In genomic region chr3:140686128-140686527, GRCh38 we compare ENCODE assay signal across 38 cellular contexts. TPM values are rescaled to one million over a fixed set of nuclear protein-coding genes. Genes with fewer than 3 reads are reported as not detected.
"Had no signal": no experiment of that assay in that cellular context is flagged by ENCODE, and none has a peak within 500 bp of the region (broad histone marks: within the 10 kb centered on the region; RNA-seq: fewer than 3 reads in every experiment).

No MANE protein-coding gene starts in this region.

- H3K27me3 Mint-ChIP-seq: activated B cell treated with CpG ODN at 0.5 μM for 24 hours; activated CD4-positive, alpha-beta memory T cell treated with anti-CD3 and anti-CD28 coated beads, Interleukin-2, amount 10 ng/mL, durations not matched to agents 7 days and 5 days; activated CD8-positive, alpha-beta memory T cell treated with anti-CD3 and anti-CD28 coated beads, Interleukin-2, amount 10 ng/mL, durations not matched to agents 7 days and 5 days; activated naive CD4-positive, alpha-beta T cell treated with anti-CD3 and anti-CD28 coated beads, Interleukin-2, amount 10 ng/mL, durations not matched to agents 7 days and 5 days; activated naive CD4-positive, alpha-beta T cell treated with anti-CD3 and anti-CD28 coated beads, Interleukin-2, amount 50 U/mL, for 24 hours; activated naive CD8-positive, alpha-beta T cell treated with anti-CD3 and anti-CD28 coated beads, Interleukin-2, amount 10 ng/mL, durations not matched to agents 7 days and 5 days; activated naive CD8-positive, alpha-beta T cell treated with anti-CD3 and anti-CD28 coated beads, Interleukin-2, amount 50 U/mL, for 24 hours; activated T-cell treated with anti-CD3 and anti-CD28 coated beads, Interleukin-2, amount 50 U/mL, for 24 hours had no signal

- DNase-seq: activated B cell treated with CpG ODN at 0.5 μM for 24 hours; activated CD4-positive, alpha-beta memory T cell treated with anti-CD3 and anti-CD28 coated beads, Interleukin-2, amount 10 ng/mL, durations not matched to agents 7 days and 5 days; activated CD4-positive, alpha-beta T cell treated with anti-CD3 and anti-CD28 coated beads for 4 hours; activated CD4-positive, alpha-beta T cell treated with anti-CD3 and anti-CD28 coated beads, Interleukin-2, amount 10 ng/mL, durations not matched to agents 24 days and 14 days; activated CD4-positive, alpha-beta T cell treated with anti-CD3 and anti-CD28 coated beads, Interleukin-2, amount 50 U/mL, for 1 hour; activated CD4-positive, alpha-beta T cell treated with anti-CD3 and anti-CD28 coated beads, Interleukin-2, amount 50 U/mL, for 48 hours; activated CD4-positive, CD25-positive, alpha-beta regulatory T cell treated with anti-CD3 and anti-CD28 coated beads, Interleukin-2, amount 50 U/mL, for 72 hours; activated CD8-positive, alpha-beta memory T cell treated with anti-CD3 and anti-CD28 coated beads for 24 hours; activated CD8-positive, alpha-beta memory T cell treated with anti-CD3 and anti-CD28 coated beads, Interleukin-2, amount 10 ng/mL, durations not matched to agents 7 days and 5 days; activated CD8-positive, alpha-beta memory T cell treated with anti-CD3 and anti-CD28 coated beads, Interleukin-2, amount 50 U/mL, for 48 hours; activated CD8-positive, alpha-beta T cell treated with anti-CD3 and anti-CD28 coated beads, Interleukin-2, amount 10 ng/mL, durations not matched to agents 7 days and 5 days; activated effector memory CD4-positive, alpha-beta T cell treated with Interleukin-2 at 50 U/mL for 16 hours; activated gamma-delta T cell; activated naive CD4-positive, alpha-beta T cell treated with anti-CD3 and anti-CD28 coated beads, Interleukin-2, amount 10 ng/mL, durations not matched to agents 7 days and 5 days; activated naive CD4-positive, alpha-beta T cell treated with Interleukin-2 at 50 U/mL for 16 hours; activated naive CD8-positive, alpha-beta T cell treated with anti-CD3 and anti-CD28 coated beads, Interleukin-2, amount 10 ng/mL, durations not matched to agents 7 days and 5 days; activated naive CD8-positive, alpha-beta T cell treated with anti-CD3 and anti-CD28 coated beads, Interleukin-2, amount 50 U/mL, for 24 hours; activated T-cell treated with anti-CD3 and anti-CD28 coated beads, Interleukin-2, amount 50 U/mL, for 24 hours; activated T-cell treated with anti-CD3 and anti-CD28 coated beads, Interleukin-2, amount 50 U/mL, for 48 hours; amygdala; anterior cingulate cortex; caudate nucleus; cerebellar nuclear complex; T-helper 2 cell; T-helper 9 cell had no signal

- H3K4me1 Mint-ChIP-seq: activated B cell treated with CpG ODN at 0.5 μM for 24 hours; activated CD4-positive, alpha-beta memory T cell treated with anti-CD3 and anti-CD28 coated beads, Interleukin-2, amount 10 ng/mL, durations not matched to agents 7 days and 5 days; activated CD4-positive, alpha-beta T cell treated with anti-CD3 and anti-CD28 coated beads, Interleukin-2, amount 10 ng/mL, durations not matched to agents 24 days and 14 days; activated CD8-positive, alpha-beta memory T cell treated with anti-CD3 and anti-CD28 coated beads, Interleukin-2, amount 10 ng/mL, durations not matched to agents 7 days and 5 days; activated naive CD4-positive, alpha-beta T cell treated with anti-CD3 and anti-CD28 coated beads, Interleukin-2, amount 10 ng/mL, durations not matched to agents 7 days and 5 days; activated naive CD4-positive, alpha-beta T cell treated with anti-CD3 and anti-CD28 coated beads, Interleukin-2, amount 50 U/mL, for 24 hours; activated naive CD8-positive, alpha-beta T cell treated with anti-CD3 and anti-CD28 coated beads, Interleukin-2, amount 10 ng/mL, durations not matched to agents 7 days and 5 days; activated naive CD8-positive, alpha-beta T cell treated with anti-CD3 and anti-CD28 coated beads, Interleukin-2, amount 50 U/mL, for 24 hours; brain; central memory CD8-positive, alpha-beta T cell had no signal

- H3K36me3 ChIP-seq: ascending aorta, cardiac muscle cell had no signal

- H3K27ac ChIP-seq: ascending aorta, cardiac muscle cell, VCaP had no signal

- H3K27me3 ChIP-seq: ascending aorta, cardiac muscle cell had no signal

- H3K9me3 ChIP-seq: ascending aorta had no signal

- H3K36me3 Mint-ChIP-seq: activated CD8-positive, alpha-beta memory T cell treated with anti-CD3 and anti-CD28 coated beads, Interleukin-2, amount 10 ng/mL, durations not matched to agents 7 days and 5 days; activated naive CD4-positive, alpha-beta T cell treated with anti-CD3 and anti-CD28 coated beads, Interleukin-2, amount 10 ng/mL, durations not matched to agents 7 days and 5 days; activated naive CD4-positive, alpha-beta T cell treated with anti-CD3 and anti-CD28 coated beads, Interleukin-2, amount 50 U/mL, for 24 hours; activated naive CD8-positive, alpha-beta T cell; activated naive CD8-positive, alpha-beta T cell treated with anti-CD3 and anti-CD28 coated beads, Interleukin-2, amount 10 ng/mL, durations not matched to agents 7 days and 5 days; brain had no signal

- H3K4me1 ChIP-seq: ascending aorta had no signal

- H3K27ac Mint-ChIP-seq: activated B cell treated with CpG ODN at 0.5 μM for 24 hours; activated CD4-positive, alpha-beta memory T cell treated with anti-CD3 and anti-CD28 coated beads, Interleukin-2, amount 10 ng/mL, durations not matched to agents 7 days and 5 days; activated CD4-positive, alpha-beta T cell treated with anti-CD3 and anti-CD28 coated beads, Interleukin-2, amount 10 ng/mL, durations not matched to agents 24 days and 14 days; activated CD8-positive, alpha-beta memory T cell treated with anti-CD3 and anti-CD28 coated beads, Interleukin-2, amount 10 ng/mL, durations not matched to agents 7 days and 5 days; activated CD8-positive, alpha-beta T cell treated with anti-CD3 and anti-CD28 coated beads, Interleukin-2, amount 10 ng/mL, durations not matched to agents 7 days and 5 days; activated naive CD4-positive, alpha-beta T cell treated with anti-CD3 and anti-CD28 coated beads, Interleukin-2, amount 10 ng/mL, durations not matched to agents 7 days and 5 days; activated naive CD4-positive, alpha-beta T cell treated with anti-CD3 and anti-CD28 coated beads, Interleukin-2, amount 50 U/mL, for 24 hours; activated naive CD8-positive, alpha-beta T cell; activated naive CD8-positive, alpha-beta T cell treated with anti-CD3 and anti-CD28 coated beads, Interleukin-2, amount 10 ng/mL, durations not matched to agents 7 days and 5 days; activated naive CD8-positive, alpha-beta T cell treated with anti-CD3 and anti-CD28 coated beads, Interleukin-2, amount 50 U/mL, for 24 hours; activated T-cell treated with anti-CD3 and anti-CD28 coated beads, Interleukin-2, amount 50 U/mL, for 24 hours; activated T-helper 2 cell treated with anti-CD3 and anti-CD28 coated beads, Interferon-gamma antibody, Interleukin-2, Interleukin-4, amounts not matched to agents 10 μg/mL and 5 μg/mL and 100 μg/mL, durations not matched to agents 14 hours and 24 hours and 36 hours; brain; T-helper 1 cell treated with Interleukin-12 subunit alpha and Interleukin-12 subunit beta and Interleukin-4 antibody, amounts not matched to agents 30 μg/mL and 1 μg/mL, for 36 hours; T-helper 2 cell treated with Interferon-gamma antibody and Interleukin-4, amounts not matched to agents 5 μg/mL and 100 μg/mL, for 36 hours had no signal

- H3K9me3 Mint-ChIP-seq: activated B cell treated with CpG ODN at 0.5 μM for 24 hours; activated CD4-positive, alpha-beta T cell treated with anti-CD3 and anti-CD28 coated beads, Interleukin-2, amount 10 ng/mL, durations not matched to agents 24 days and 14 days; activated naive CD4-positive, alpha-beta T cell treated with anti-CD3 and anti-CD28 coated beads, Interleukin-2, amount 10 ng/mL, durations not matched to agents 7 days and 5 days; activated naive CD8-positive, alpha-beta T cell treated with anti-CD3 and anti-CD28 coated beads, Interleukin-2, amount 10 ng/mL, durations not matched to agents 7 days and 5 days; activated naive CD8-positive, alpha-beta T cell treated with anti-CD3 and anti-CD28 coated beads, Interleukin-2, amount 50 U/mL, for 24 hours; activated T-cell treated with anti-CD3 and anti-CD28 coated beads, Interleukin-2, amount 50 U/mL, for 24 hours; activated T-helper 2 cell treated with anti-CD3 and anti-CD28 coated beads, Interferon-gamma antibody, Interleukin-2, Interleukin-4, amounts not matched to agents 10 μg/mL and 5 μg/mL and 100 μg/mL, durations not matched to agents 14 hours and 24 hours and 36 hours; brain; central memory CD8-positive, alpha-beta T cell; T-helper 1 cell treated with Interleukin-12 subunit alpha and Interleukin-12 subunit beta and Interleukin-4 antibody, amounts not matched to agents 30 μg/mL and 1 μg/mL, for 36 hours; T-helper 2 cell treated with Interferon-gamma antibody and Interleukin-4, amounts not matched to agents 5 μg/mL and 100 μg/mL, for 36 hours had no signal

- FAIRE-seq: bronchial epithelial cell, TTC549 had no signal

- H3K4me3 ChIP-seq: ascending aorta, cardiac muscle cell had no signal

- ATAC-seq: activated CD8-positive, alpha-beta memory T cell treated with anti-CD3 and anti-CD28 coated beads, Interleukin-2, amount 10 ng/mL, durations not matched to agents 7 days and 5 days; activated CD8-positive, alpha-beta T cell treated with anti-CD3 and anti-CD28 coated beads, Interleukin-2, amount 10 ng/mL, durations not matched to agents 7 days and 5 days; activated naive CD8-positive, alpha-beta T cell treated with anti-CD3 and anti-CD28 coated beads, Interleukin-2, amount 50 U/mL, for 24 hours had no signal

- H3K4me3 Mint-ChIP-seq: activated B cell treated with CpG ODN at 0.5 μM for 24 hours; activated CD4-positive, alpha-beta memory T cell treated with anti-CD3 and anti-CD28 coated beads, Interleukin-2, amount 10 ng/mL, durations not matched to agents 7 days and 5 days; activated CD4-positive, alpha-beta T cell treated with anti-CD3 and anti-CD28 coated beads, Interleukin-2, amount 10 ng/mL, durations not matched to agents 24 days and 14 days; activated CD8-positive, alpha-beta memory T cell treated with anti-CD3 and anti-CD28 coated beads, Interleukin-2, amount 10 ng/mL, durations not matched to agents 7 days and 5 days; activated CD8-positive, alpha-beta T cell treated with anti-CD3 and anti-CD28 coated beads, Interleukin-2, amount 10 ng/mL, durations not matched to agents 7 days and 5 days; activated naive CD4-positive, alpha-beta T cell treated with anti-CD3 and anti-CD28 coated beads, Interleukin-2, amount 10 ng/mL, durations not matched to agents 7 days and 5 days; activated naive CD4-positive, alpha-beta T cell treated with anti-CD3 and anti-CD28 coated beads, Interleukin-2, amount 50 U/mL, for 24 hours; activated naive CD8-positive, alpha-beta T cell; activated naive CD8-positive, alpha-beta T cell treated with anti-CD3 and anti-CD28 coated beads, Interleukin-2, amount 10 ng/mL, durations not matched to agents 7 days and 5 days; activated naive CD8-positive, alpha-beta T cell treated with anti-CD3 and anti-CD28 coated beads, Interleukin-2, amount 50 U/mL, for 24 hours; activated T-cell treated with anti-CD3 and anti-CD28 coated beads, Interleukin-2, amount 50 U/mL, for 24 hours; brain; central memory CD8-positive, alpha-beta T cell; T-helper 1 cell treated with Interleukin-12 subunit alpha and Interleukin-12 subunit beta and Interleukin-4 antibody, amounts not matched to agents 30 μg/mL and 1 μg/mL, for 36 hours; T-helper 2 cell treated with Interferon-gamma antibody and Interleukin-4, amounts not matched to agents 5 μg/mL and 100 μg/mL, for 36 hours had no signal

RNA-seq across cellular contexts. Expression of gene TRIM42, which starts 8.3 kb away (rescaled TPM):
- total RNA-seq: activated B cell treated with CpG ODN at 0.5 μM for 24 hours; activated CD4-positive, alpha-beta memory T cell treated with anti-CD3 and anti-CD28 coated beads, Interleukin-2, amount 10 ng/mL, durations not matched to agents 7 days and 5 days; activated CD4-positive, alpha-beta T cell treated with anti-CD3 and anti-CD28 coated beads, Interleukin-2, amount 10 ng/mL, durations not matched to agents 24 days and 14 days; activated CD8-positive, alpha-beta memory T cell treated with anti-CD3 and anti-CD28 coated beads, Interleukin-2, amount 10 ng/mL, durations not matched to agents 7 days and 5 days; activated CD8-positive, alpha-beta T cell treated with anti-CD3 and anti-CD28 coated beads, Interleukin-2, amount 10 ng/mL, durations not matched to agents 7 days and 5 days; activated naive CD8-positive, alpha-beta T cell treated with anti-CD3 and anti-CD28 coated beads, Interleukin-2, amount 10 ng/mL, durations not matched to agents 7 days and 5 days; activated T-helper 2 cell treated with anti-CD3 and anti-CD28 coated beads, Interferon-gamma antibody, Interleukin-2, Interleukin-4, amounts not matched to agents 10 μg/mL and 5 μg/mL and 100 μg/mL, durations not matched to agents 14 hours and 24 hours and 36 hours; ascending aorta; bronchial epithelial cell; cardiac muscle cell; chondrocyte had no signal
- polyA plus RNA-seq: cardiac muscle cell had no signal
